ENCODE assay signal across 9 cellular contexts in genomic region chr3:4976109-4976508, GRCh38. TPM values are rescaled to one million over a fixed set of nuclear protein-coding genes. Genes with fewer than 3 reads are reported as not detected.
DNase-seq lines count a peak whose midpoint lies in the region; ATAC-seq and TF ChIP-seq lines count a peak whose summit lies in the region.
"Had no signal": no experiment of that assay in that cellular context is flagged by ENCODE, and none has a peak within 500 bp of the region (broad histone marks: within the 10 kb centered on the region; RNA-seq: fewer than 3 reads in every experiment).

No MANE protein-coding gene starts in this region.

- TF ChIP-seq EP300 in upper lobe of left lung (IDR thresholded peaks at IDR 0.05), result no peak

- no peaks in the 10 kb centered on the region for H3K36me3 ChIP-seq in mesendoderm (ENCODE audit: control insufficient read depth, insufficient read depth, low read length)
- H3K36me3 ChIP-seq in upper lobe of left lung, result no peaks in the 10 kb centered on the region

- in situ Hi-C loops in SK-MEL-5 (cut with HindIII; ENCODE audit: low pct_unique_long_range_greater_than_20kb, low sequenced_read_pairs), result no loop called here

- DNase-seq in CMK (ENCODE audit: low read depth) (peak; percentile 69), HFFc6 (peak; percentile 34), SK-MEL-5 (ENCODE audit: low read depth, low spot score) (peak; percentile 95), mesendoderm (peak; percentile 95), upper lobe of left lung (peak in 1 of 2 donors; percentile 92)
- DNase-seq in central memory CD8-positive, alpha-beta T cell (ENCODE audit: low spot score in 2 of 2), result no peak

- TF ChIP-seq POLR2A in upper lobe of left lung (IDR thresholded peaks at IDR 0.05), result no peak

- H3K27me3 ChIP-seq in mesendoderm (ENCODE audit: insufficient read depth, low read length, poor library complexity) (no peaks in the 10 kb centered on the region), upper lobe of left lung (no peaks in the 10 kb centered on the region)
- H3K27me3 ChIP-seq: SJSA1 had no signal

- H3K9me3 ChIP-seq in upper lobe of left lung, result no peaks in the 10 kb centered on the region
- H3K9me3 ChIP-seq: SJSA1 had no signal

- H3K4ac ChIP-seq in mesendoderm (ENCODE audit: low read depth, low read length), result no peak overlapping the region

- H3K27ac Mint-ChIP-seq in HFFc6, result no peak overlapping the region
- peak overlapping the region; percentile 99 for H3K27ac Mint-ChIP-seq in central memory CD8-positive, alpha-beta T cell (ENCODE audit: low read depth)

- no peaks in the 10 kb centered on the region for H3K36me3 Mint-ChIP-seq in HFFc6 (ENCODE audit: low read depth)
- peaks cover 40% of the 10 kb centered on the region for H3K36me3 Mint-ChIP-seq in central memory CD8-positive, alpha-beta T cell (ENCODE audit: insufficient read depth)

- peak overlapping the region; percentile 60 for H4K5ac ChIP-seq in mesendoderm (ENCODE audit: low read length)

- no CpG with 5 or more reads among the region's 4 CpGs for WGBS in mesendoderm (ENCODE audit: extremely low coverage, insufficient coverage, low lambda C conversion rate)
- WGBS in upper lobe of left lung, 2 donors, result 64 to 66% methylated on average over 4 of the region's 4 CpGs

- TF ChIP-seq CTCF in HFFc6 (IDR thresholded peaks at IDR 0.05) (peak; percentile 78), upper lobe of left lung (IDR thresholded peaks at IDR 0.05) (peak; percentile 21 to 73 (median 60))

- no peak overlapping the region for H2BK120ac ChIP-seq in mesendoderm (ENCODE audit: low read depth, low read length)

- no peak overlapping the region for H3K4me2 ChIP-seq in mesendoderm (ENCODE audit: low read length)

- H2BK5ac ChIP-seq in mesendoderm (ENCODE audit: low read length), result no peak overlapping the region

- H3K79me1 ChIP-seq in mesendoderm (ENCODE audit: low read length), result no peaks in the 10 kb centered on the region

- no peak overlapping the region for H3K23ac ChIP-seq in mesendoderm (ENCODE audit: low read length)

- H3K4me1 Mint-ChIP-seq in HFFc6 (ENCODE audit: low read depth), result peaks cover 29% of the 10 kb centered on the region
- H3K4me1 Mint-ChIP-seq in central memory CD8-positive, alpha-beta T cell, result peaks cover 34% of the 10 kb centered on the region

- no peaks in the 10 kb centered on the region for H3K9me3 Mint-ChIP-seq in HFFc6
- no peaks in the 10 kb centered on the region for H3K9me3 Mint-ChIP-seq in central memory CD8-positive, alpha-beta T cell

- no peak overlapping the region for H3K4me3 Mint-ChIP-seq in HFFc6
- peak overlapping the region; percentile 3 for H3K4me3 Mint-ChIP-seq in central memory CD8-positive, alpha-beta T cell

- no peak overlapping the region for H2BK15ac ChIP-seq in mesendoderm (replicated peaks; ENCODE audit: low read depth)

- peaks cover 15% of the 10 kb centered on the region for H3K79me2 ChIP-seq in mesendoderm (ENCODE audit: control insufficient read depth, insufficient read depth, low read length)

- H3K27me3 Mint-ChIP-seq in HFFc6 (ENCODE audit: insufficient read depth), result no peaks in the 10 kb centered on the region; the same call in 1 of the 2 replicates
- no peaks in the 10 kb centered on the region for H3K27me3 Mint-ChIP-seq in central memory CD8-positive, alpha-beta T cell

- H2AK5ac ChIP-seq in mesendoderm (ENCODE audit: low read length), result no peak overlapping the region

- H3K4me3 ChIP-seq in mesendoderm (ENCODE audit: low read length), result no peak overlapping the region
- no peak overlapping the region for H3K4me3 ChIP-seq in upper lobe of left lung

- H3K18ac ChIP-seq in mesendoderm (ENCODE audit: low read length), result peak overlapping the region; percentile 26

- peak overlapping the region; percentile 34 for H3K9ac ChIP-seq in mesendoderm (ENCODE audit: low read length)

- H3K56ac ChIP-seq in mesendoderm (ENCODE audit: low read length), result peak overlapping the region; percentile 47

- H3K4me1 ChIP-seq in mesendoderm (ENCODE audit: control insufficient read depth, low read depth, low read length) (peaks cover 2% of the 10 kb centered on the region), upper lobe of left lung (peaks cover 14 to 31% (median 19%) of the 10 kb centered on the region in 4 donors)

- H3K27ac ChIP-seq in mesendoderm (ENCODE audit: low read depth, low read length), result no peak overlapping the region
- H3K27ac ChIP-seq in upper lobe of left lung, result peak overlapping the region; percentile 96 to 100 (median 98)

- no peak for ATAC-seq in central memory CD8-positive, alpha-beta T cell (replicated peaks; ENCODE audit: extremely low read depth, poor library complexity, severe bottlenecking)
- ATAC-seq in upper lobe of left lung (ENCODE audit: low FRiP score in 2 of 2) (no peak), HG03520 (IDR thresholded peaks at IDR 0.05; ENCODE audit: unreplicated experiment) (no peak), GM18502 (IDR thresholded peaks at IDR 0.05; ENCODE audit: poor library complexity, unreplicated experiment) (no peak)

- no peak overlapping the region for H4K8ac ChIP-seq in mesendoderm (ENCODE audit: low read depth, low read length)

RNA-seq across cellular contexts. Expression of gene BHLHE40, which starts 3.1 kb away (rescaled TPM):
- 10 to 100 TPM; 10.2 to 11.8 (median 10.7) TPM for total RNA-seq in HFFc6 (2021; fragmentation: NEBNext Ultra II Directional; extraction: Animal tissue kit (Norgen Biotek cat#: 25700))
- 61.3 and 81.0 TPM in 2 replicates for total RNA-seq in SK-MEL-5 (2014; rRNA removed; shearing (Covaris generic))
- polyA plus RNA-seq in SK-MEL-5 (2015; cell fraction: cytosol; rRNA removed), result 114 and 135 TPM in 2 replicates
- 98.2 and 128 TPM in 2 replicates for polyA plus RNA-seq in SK-MEL-5 (2015; cell fraction: nucleus; rRNA removed)
- polyA plus RNA-seq in mesendoderm (2013, experiment 1 of 2), result 22.9 TPM
- 23.5 TPM for polyA plus RNA-seq in mesendoderm (2013, experiment 2 of 2)
- 100 to 1,000 TPM in 1 of 6 donors, 10 to 100 TPM in 5; 58.7 to 129 (median 78.6) TPM for total RNA-seq in upper lobe of left lung

Comparison
In these comparisons a context has a peak if more than half of its experiments do, and no peak if none do; other contexts are left out.
1. DNase-seq: peak in CMK (single experiment), HFFc6 (single experiment), SK-MEL-5 (single experiment) and mesendoderm (single experiment); none in central memory CD8-positive, alpha-beta T cell (0 of 2).